Comparison of ENCODE assay signal across 25 cellular contexts in the genomic region with DNA sequence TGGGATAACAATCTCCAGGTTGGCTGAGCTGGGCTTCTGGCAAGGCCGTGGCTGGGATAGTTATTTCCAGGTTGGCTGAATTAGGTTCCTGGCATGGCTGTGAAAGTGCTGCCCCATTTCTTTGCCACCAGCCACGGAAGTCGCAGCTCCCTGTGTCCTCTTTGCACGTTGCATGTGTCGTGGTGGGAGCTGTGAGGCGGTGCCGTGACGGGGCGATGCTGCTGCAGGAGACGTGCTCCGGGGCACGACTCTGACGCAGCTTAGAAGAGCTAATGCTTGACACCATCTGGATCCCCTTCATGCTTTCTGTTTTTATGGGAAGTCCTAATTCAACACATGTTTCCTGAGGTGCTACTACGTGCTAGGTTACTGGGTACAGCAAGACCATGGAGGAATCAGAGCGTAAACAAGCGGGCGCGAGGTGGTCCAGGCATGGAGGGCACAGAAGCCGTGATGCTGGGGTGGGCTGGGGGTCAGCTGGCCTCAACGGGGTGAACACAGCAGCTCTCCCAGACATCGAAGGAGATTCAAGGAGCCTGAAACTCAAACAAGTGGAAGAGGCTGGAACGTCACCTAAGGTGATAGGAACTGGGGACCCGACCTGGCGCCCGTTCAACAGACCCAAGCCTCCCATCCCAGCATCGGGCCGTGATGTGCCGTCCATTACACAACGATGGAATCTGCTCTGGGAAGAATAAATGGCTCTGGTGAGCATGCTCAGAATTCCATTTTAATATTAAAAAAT.
"Had no signal": no experiment of that assay in that cellular context is flagged by ENCODE, and none has a peak within 500 bp of the region (broad histone marks: within the 10 kb centered on the region; RNA-seq: fewer than 3 reads in every experiment).

No MANE protein-coding gene starts in this region.

- H3K27me3 Mint-ChIP-seq: activated B cell treated with CpG ODN at 0.5 μM for 24 hours; activated naive CD8-positive, alpha-beta T cell treated with anti-CD3 and anti-CD28 coated beads for 36 hours; brain had no signal

- H3K4me3 Mint-ChIP-seq: activated B cell treated with CpG ODN at 0.5 μM for 24 hours; activated CD8-positive, alpha-beta T cell treated with anti-CD3 and anti-CD28 coated beads for 36 hours; activated naive CD4-positive, alpha-beta T cell treated with anti-CD3 and anti-CD28 coated beads, Interleukin-2, amount 50 U/mL, for 24 hours; activated naive CD8-positive, alpha-beta T cell treated with anti-CD3 and anti-CD28 coated beads for 36 hours; activated T-cell treated with anti-CD3 and anti-CD28 coated beads, Interleukin-2, amount 50 U/mL, for 72 hours; brain; central memory CD8-positive, alpha-beta T cell; endodermal cell; T-helper 17 cell; T-helper 2 cell treated with Interferon-gamma antibody and Interleukin-4, amounts not matched to agents 5 μg/mL and 100 μg/mL, for 36 hours had no signal

- H3K27ac Mint-ChIP-seq: activated B cell treated with CpG ODN at 0.5 μM for 24 hours; activated CD8-positive, alpha-beta T cell treated with anti-CD3 and anti-CD28 coated beads for 36 hours; activated naive CD4-positive, alpha-beta T cell treated with anti-CD3 and anti-CD28 coated beads, Interleukin-2, amount 50 U/mL, for 24 hours; activated naive CD8-positive, alpha-beta T cell treated with anti-CD3 and anti-CD28 coated beads for 36 hours; activated T-cell treated with anti-CD3 and anti-CD28 coated beads, Interleukin-2, amount 50 U/mL, for 72 hours; brain; endodermal cell; T-helper 17 cell; T-helper 2 cell treated with Interferon-gamma antibody and Interleukin-4, amounts not matched to agents 5 μg/mL and 100 μg/mL, for 36 hours had no signal

- H3K4me1 Mint-ChIP-seq: activated B cell treated with CpG ODN at 0.5 μM for 24 hours; activated naive CD4-positive, alpha-beta T cell treated with anti-CD3 and anti-CD28 coated beads, Interleukin-2, amount 50 U/mL, for 24 hours; activated naive CD8-positive, alpha-beta T cell treated with anti-CD3 and anti-CD28 coated beads for 36 hours; central memory CD8-positive, alpha-beta T cell; endodermal cell; T-helper 17 cell had no signal

- H3K9me3 Mint-ChIP-seq: activated B cell treated with CpG ODN at 0.5 μM for 24 hours; activated CD8-positive, alpha-beta T cell treated with anti-CD3 and anti-CD28 coated beads for 36 hours; activated naive CD4-positive, alpha-beta T cell treated with anti-CD3 and anti-CD28 coated beads, Interleukin-2, amount 50 U/mL, for 24 hours; activated naive CD8-positive, alpha-beta T cell treated with anti-CD3 and anti-CD28 coated beads for 36 hours; activated T-cell treated with anti-CD3 and anti-CD28 coated beads, Interleukin-2, amount 50 U/mL, for 72 hours; central memory CD8-positive, alpha-beta T cell; endodermal cell; T-helper 2 cell treated with Interferon-gamma antibody and Interleukin-4, amounts not matched to agents 5 μg/mL and 100 μg/mL, for 36 hours had no signal

- H3K36me3 Mint-ChIP-seq: activated naive CD4-positive, alpha-beta T cell treated with anti-CD3 and anti-CD28 coated beads, Interleukin-2, amount 50 U/mL, for 24 hours; activated naive CD8-positive, alpha-beta T cell treated with anti-CD3 and anti-CD28 coated beads for 36 hours; brain had no signal

- DNase-seq: activated B cell treated with CpG ODN at 0.5 μM for 24 hours; activated CD4-positive, alpha-beta T cell treated with anti-CD3 and anti-CD28 coated beads for 48 hours; activated CD4-positive, alpha-beta T cell treated with anti-CD3 and anti-CD28 coated beads, Interleukin-2, amount 50 U/mL, for 1 hour; activated CD4-positive, alpha-beta T cell treated with anti-CD3 and anti-CD28 coated beads, Interleukin-2, amount 50 U/mL, for 48 hours; activated CD8-positive, alpha-beta memory T cell treated with anti-CD3 and anti-CD28 coated beads for 24 hours; activated CD8-positive, alpha-beta T cell treated with anti-CD3 and anti-CD28 coated beads for 36 hours; activated gamma-delta T cell; activated naive CD4-positive, alpha-beta T cell; activated naive CD8-positive, alpha-beta T cell treated with anti-CD3 and anti-CD28 coated beads for 36 hours; activated T-cell treated with anti-CD3 and anti-CD28 coated beads, Interleukin-2, amount 50 U/mL, for 72 hours; colonic mucosa; effector CD8-positive, alpha-beta T cell; endodermal cell; foreskin fibroblast; head of caudate nucleus; T-helper 1 cell; T-helper 17 cell; T1000; WERI-Rb-1 had no signal

- ATAC-seq: activated CD4-positive, CD25-positive, alpha-beta regulatory T cell treated with anti-CD3 and anti-CD28 coated beads, Interleukin-2, amount 50 U/mL, for 24 hours; activated CD8-positive, alpha-beta T cell treated with anti-CD3 and anti-CD28 coated beads for 36 hours; activated T-cell treated with anti-CD3 and anti-CD28 coated beads, Interleukin-2, amount 50 U/mL, for 72 hours; esophagus mucosa; T-helper 17 cell had no signal
